Comparison of ENCODE assay signal across 11 cellular contexts in genomic region chr1:245605480-245606156, GRCh38.
DNase-seq lines count a peak whose midpoint lies in the region; ATAC-seq and TF ChIP-seq lines count a peak whose summit lies in the region.
"Had no signal": no experiment of that assay in that cellular context is flagged by ENCODE, and none has a peak within 500 bp of the region (broad histone marks: within the 10 kb centered on the region; RNA-seq: fewer than 3 reads in every experiment).

No MANE protein-coding gene starts in this region.

- no peaks in the 10 kb centered on the region for H3K9me2 ChIP-seq in PC-9 (ENCODE audit: insufficient read depth)

- no peak overlapping the region for H2BK15ac ChIP-seq in neuronal stem cell (ENCODE audit: low read length)

- H3K4me3 ChIP-seq in BLaER1 (no peak overlapping the region), neuronal stem cell (ENCODE audit: low read length in 2 of 2) (no peak overlapping the region), PC-9 (no peak overlapping the region)

- H3K9me3 ChIP-seq in BLaER1 (no peaks in the 10 kb centered on the region), neuronal stem cell (replicated peaks in 1 of 2; ENCODE audit: control insufficient read depth in 2 of 2, insufficient read depth in 1 of 2, low read depth in 1 of 2, low read length in 2 of 2) (no peaks in the 10 kb centered on the region), PC-9 (ENCODE audit: insufficient read depth, low read depth) (no peaks in the 10 kb centered on the region)
- H3K9me3 ChIP-seq: vagina had no signal

- H2BK120ac ChIP-seq in neuronal stem cell (ENCODE audit: low read depth, low read length) = no peak overlapping the region

- H4K91ac ChIP-seq in neuronal stem cell (ENCODE audit: low read depth, low read length, poor library complexity) = no peak overlapping the region

- peaks cover 10% of the 10 kb centered on the region for H3K4me1 ChIP-seq in BLaER1
- H3K4me1 ChIP-seq in neuronal stem cell (ENCODE audit: control insufficient read depth in 2 of 2, insufficient read depth in 1 of 2, low read depth in 1 of 2, low read length in 2 of 2) = peaks cover 0 to 5% of the 10 kb centered on the region in 2 donors
- H3K4me1 ChIP-seq in PC-9 (replicated peaks; ENCODE audit: insufficient read depth) = no peaks in the 10 kb centered on the region

- H4K20me1 ChIP-seq in BLaER1 (no peaks in the 10 kb centered on the region), PC-9 (ENCODE audit: insufficient read depth) (no peaks in the 10 kb centered on the region)

- no peak overlapping the region for H2BK12ac ChIP-seq in neuronal stem cell (ENCODE audit: low read length)

- no peak for TF ChIP-seq CTCF in PC-9 (conservative IDR thresholded peaks at IDR 0.05)

- peak overlapping the region; percentile 40 for H3K18ac ChIP-seq in neuronal stem cell (ENCODE audit: low read length)

- no peak overlapping the region for H3K4ac ChIP-seq in neuronal stem cell (ENCODE audit: low read length)

- POLR2A ChIA-PET in PC-9 (lab: Charles Lee; ENCODE audit: unreplicated experiment) = no interaction called here

- no peak overlapping the region for H4K8ac ChIP-seq in neuronal stem cell (ENCODE audit: low read depth, low read length)

- no peaks in the 10 kb centered on the region for H3K79me2 ChIP-seq in PC-9 (ENCODE audit: low read depth)

- H3K79me1 ChIP-seq in neuronal stem cell (ENCODE audit: low read depth, low read length) = no peaks in the 10 kb centered on the region

- no peak overlapping the region for H3K9ac ChIP-seq in BLaER1
- H3K9ac ChIP-seq in neuronal stem cell (ENCODE audit: low read depth, low read length, poor library complexity) = no peak overlapping the region

- no peak overlapping the region for H3K23ac ChIP-seq in neuronal stem cell (ENCODE audit: low read depth, low read length, poor library complexity)

- peak overlapping the region; percentile 53 for H2AK5ac ChIP-seq in neuronal stem cell (ENCODE audit: low read depth, low read length)

- intact Hi-C loops in PC-9 (cut with micrococcal nuclease; ENCODE audit: unreplicated experiment) = no loop called here

- H2BK5ac ChIP-seq in neuronal stem cell (ENCODE audit: low read length) = peak overlapping the region; percentile 6

- BruUV-seq in PC-9 (replicated peaks; lab: Mats Ljungman, UMichigan) = no TSS peak

- ATAC-seq in GM21825 (IDR thresholded peaks at IDR 0.05; ENCODE audit: unreplicated experiment) = no peak

- H2AFZ ChIP-seq in neuronal stem cell (ENCODE audit: low read length) = no peak overlapping the region
- H2AFZ ChIP-seq in PC-9 = no peak overlapping the region

- WGBS in neuronal stem cell (ENCODE audit: extremely low coverage in 2 of 2, insufficient read length in 2 of 2, insufficient replicate concordance in 1 of 2), 2 donors = no CpG with 5 or more reads among the region's 14 CpGs

- CTCF ChIA-PET in PC-9 (lab: Charles Lee) = no interaction called here

- no peaks in the 10 kb centered on the region for H3K27me3 ChIP-seq in BLaER1
- no peaks in the 10 kb centered on the region for H3K27me3 ChIP-seq in neuronal stem cell (ENCODE audit: control insufficient read depth in 3 of 3, insufficient read depth in 3 of 3, low read depth in 1 of 3, low read length in 3 of 3)
- peaks cover 99% of the 10 kb centered on the region for H3K27me3 ChIP-seq in PC-9 (ENCODE audit: insufficient read depth, low read depth)
- H3K27me3 ChIP-seq: vagina had no signal

- H3K14ac ChIP-seq in neuronal stem cell (ENCODE audit: low read length) = no peak overlapping the region

- peak overlapping the region; percentile 44 for H3K4me2 ChIP-seq in BLaER1
- H3K4me2 ChIP-seq in neuronal stem cell (ENCODE audit: insufficient read depth, low read length, poor library complexity, severe bottlenecking) = no peak overlapping the region
- H3K4me2 ChIP-seq in PC-9 = no peak overlapping the region

- H3K36me3 ChIP-seq in BLaER1 (no peaks in the 10 kb centered on the region), neuronal stem cell (replicated peaks in 1 of 2; ENCODE audit: control insufficient read depth in 2 of 2, insufficient read depth in 2 of 2, low read length in 2 of 2) (peaks cover 0 to 18% of the 10 kb centered on the region in 2 donors), PC-9 (ENCODE audit: low read depth) (no peaks in the 10 kb centered on the region)
- H3K36me3 ChIP-seq: vagina had no signal

- no peaks in the 10 kb centered on the region for H3F3A ChIP-seq in PC-9 (ENCODE audit: insufficient read depth, low read depth)

- H3K27ac ChIP-seq in BLaER1 = no peak overlapping the region
- H3K27ac ChIP-seq in neuronal stem cell (replicated peaks; ENCODE audit: low read length) = no peak overlapping the region
- H3K27ac ChIP-seq in PC-9 = no peak overlapping the region
- H3K27ac ChIP-seq: vagina had no signal

- DNase-seq in NCI-H1092 (lab: John Stamatoyannopoulos, UW) (peak; percentile 37), dedifferentiated amniotic fluid mesenchymal stem cell (ENCODE audit: extremely low spot score) (peak; percentile 86), neuronal stem cell (ENCODE audit: low spot score) (no peak), PC-9 (no peak), putamen (ENCODE audit: low spot score) (no peak), NCI-H2081 (lab: John Stamatoyannopoulos, UW) (no peak)
- DNase-seq: activated naive CD4-positive, alpha-beta T cell treated with anti-CD3 and anti-CD28 coated beads, Interleukin-2, amount 50 U/mL, for 16 hours; posterior cingulate gyrus had no signal

Comparison
In these comparisons a context has a peak if more than half of its experiments do, and no peak if none do; other contexts are left out.
1. DNase-seq: peak in NCI-H1092 (single experiment) and dedifferentiated amniotic fluid mesenchymal stem cell (single experiment); none in neuronal stem cell (single experiment), PC-9 (0 of 2), putamen (single experiment) and NCI-H2081 (0 of 2).